In genomic region chr19:49118565-49119410, GRCh38 we compare ENCODE assay signal across 8 cellular contexts. TPM values are rescaled to one million over a fixed set of nuclear protein-coding genes. Genes with fewer than 3 reads are reported as not detected.
DNase-seq lines count a peak whose midpoint lies in the region; ATAC-seq, FAIRE-seq and TF ChIP-seq lines count a peak whose summit lies in the region.

Gene C19orf73, minus strand, starts transcription at chr19:49119143. Its CDS starts 121 bp downstream, at chr19:49119022.

- H3K27me3 ChIP-seq in adipocyte (replicated peaks; ENCODE audit: control insufficient read depth, insufficient read depth, low read length): peaks cover 8% of the 10 kb centered on the region
- peaks cover 0 to 13% (median 0%) of the 10 kb centered on the region in 9 donors for H3K27me3 ChIP-seq in heart left ventricle
- H3K27me3 ChIP-seq in upper lobe of left lung: no peaks in the 10 kb centered on the region

- TF ChIP-seq POLR2A in GM12891 (IDR thresholded peaks at IDR 0.05; ENCODE audit: low read depth, low read length) (peak; percentile 49; the same call in 1 of the 2 replicates), heart left ventricle (IDR thresholded peaks at IDR 0.05) (peak in 1 of 2 donors; percentile 61), upper lobe of left lung (IDR thresholded peaks at IDR 0.05) (peak in 3 of 4 donors; percentile 33 to 70 (median 64))

- peak in 7 of 12 donors; percentile 8 to 30 (median 19) for TF ChIP-seq CTCF in heart left ventricle (IDR thresholded peaks at IDR 0.05)
- TF ChIP-seq CTCF in upper lobe of left lung (IDR thresholded peaks at IDR 0.05): peak in 5 of 6 experiments; percentile 18 to 75 (median 53)

- DNase-seq in GM12891 (ENCODE audit: insufficient read length, low spot score): peak; percentile 98
- peak; percentile 92 to 97 (median 94) for DNase-seq in NCI-H1417 (lab: John Stamatoyannopoulos, UW)
- peak; percentile 57 to 89 for DNase-seq in SW 1271 (lab: John Stamatoyannopoulos, UW)
- peak; percentile 98 for DNase-seq in adipocyte (ENCODE audit: low read depth)
- DNase-seq in heart left ventricle: peak; percentile 95 to 98 (median 96)
- peak; percentile 99 for DNase-seq in posterior vena cava (ENCODE audit: low spot score)
- peak; percentile 92 to 99 for DNase-seq in upper lobe of left lung

- intact Hi-C loops in heart left ventricle (cut with DNase I) (loop anchor here in 4 of 10 donors (1.0 to 5.0 kb wide), 4 partner anchors 25 to 34 kb away; no protein-coding TSS in a partner anchor), posterior vena cava (cut with DNase I) (no loop called here)

- H3K9ac ChIP-seq in adipocyte (ENCODE audit: low read length): peak within 1 kb of the TSS; percentile 87

- ATAC-seq in HG02763 (IDR thresholded peaks at IDR 0.05; ENCODE audit: unreplicated experiment) (peak; percentile 80), heart left ventricle (peak; percentile 88 to 94 (median 92)), upper lobe of left lung (ENCODE audit: low FRiP score in 2 of 2) (peak; percentile 96)

- 0 to 4% (median 1%) methylated on average over 12 to 85 of the region's 85 CpGs for WGBS in heart left ventricle, 4 donors
- 1 to 3% methylated on average over 28 to 30 of the region's 85 CpGs for WGBS in upper lobe of left lung, 2 donors

- peak; percentile 100 for FAIRE-seq in GM12891 (lab: Jason Lieb, UNC)

- H3K4me1 ChIP-seq in adipocyte (ENCODE audit: control insufficient read depth, insufficient read depth, low read length) (peaks cover 22% of the 10 kb centered on the region), heart left ventricle (peaks cover 5 to 51% (median 29%) of the 10 kb centered on the region in 12 donors), upper lobe of left lung (peaks cover 30 to 42% (median 33%) of the 10 kb centered on the region in 4 donors)

- peak within 1 kb of the TSS; percentile 85 for H3K4me3 ChIP-seq in adipocyte (ENCODE audit: low read length)
- H3K4me3 ChIP-seq in heart left ventricle: peak within 1 kb of the TSS; percentile 36 to 79 (median 65)
- H3K4me3 ChIP-seq in upper lobe of left lung: peak within 1 kb of the TSS; percentile 58 to 75 (median 65)

- H3K27ac ChIP-seq in heart left ventricle: peak within 1 kb of the TSS; percentile 93 to 99 (median 98)
- peak within 1 kb of the TSS; percentile 93 to 94 (median 94) for H3K27ac ChIP-seq in upper lobe of left lung

- TF ChIP-seq EP300 in upper lobe of left lung (IDR thresholded peaks at IDR 0.05): peak in 1 of 4 donors; percentile 44

- H3K9me3 ChIP-seq in adipocyte (ENCODE audit: control insufficient read depth, low read length) (no peaks in the 10 kb centered on the region), heart left ventricle (no peaks in the 10 kb centered on the region), upper lobe of left lung (no peaks in the 10 kb centered on the region)

- no peaks in the 10 kb centered on the region for H3K36me3 ChIP-seq in adipocyte (ENCODE audit: control insufficient read depth, insufficient read depth, low read length, severe bottlenecking)
- H3K36me3 ChIP-seq in heart left ventricle: no peaks in the 10 kb centered on the region
- no peaks in the 10 kb centered on the region for H3K36me3 ChIP-seq in upper lobe of left lung

TF ChIP-seq in GM12891, 5 proteins besides CTCF, POLR2A, EP300 and RAD21:
- peak; percentile 36; the same call in 1 of the 2 replicates for TF ChIP-seq TAF1 (IDR thresholded peaks at IDR 0.05; ENCODE audit: low read depth, low read length)
- peak; percentile 5 for TF ChIP-seq PAX5 (IDR thresholded peaks at IDR 0.05; ENCODE audit: insufficient read depth, low read length, severe bottlenecking)
- no peak for TF ChIP-seq POU2F2 (IDR thresholded peaks at IDR 0.05; ENCODE audit: low read depth, low read length)

RNA-seq across cellular contexts. Expression of gene C19orf73, which starts in this region (rescaled TPM):
- 0.67 TPM for polyA plus RNA-seq in GM12891 (2012; ENCODE audit: low read depth, missing spikeins)
- total RNA-seq in heart left ventricle (1 to 10 TPM in 6 of 9 donors, under 1 TPM in 3; 0.69 to 3.1 (median 1.3) TPM), posterior vena cava (under 1 TPM in 1 of 2 donors, not detected in 1; 0.81 TPM), upper lobe of left lung (1 to 10 TPM in 4 of 6 donors, under 1 TPM in 1, not detected in 1; 0.89 to 7.9 (median 2.3) TPM)
- 1 to 10 TPM; 1.4 to 3.8 TPM for polyA plus RNA-seq in heart left ventricle

Comparison
In these comparisons a context has a peak if more than half of its experiments do, and no peak if none do; other contexts are left out.
1. Peak in every context shown above with its lines: DNase-seq, ATAC-seq, H3K4me3 ChIP-seq and H3K27ac ChIP-seq.
2. Peak in DNase-seq in posterior vena cava; RNA of the gene not detected or under 1 TPM.